10 cellular contexts compared by ENCODE assay signal in genomic region chr3:172449468-172450149, GRCh38. TPM values are rescaled to one million over a fixed set of nuclear protein-coding genes. Genes with fewer than 3 reads are reported as not detected.
DNase-seq lines count a peak whose midpoint lies in the region; ATAC-seq and TF ChIP-seq lines count a peak whose summit lies in the region.
"Had no signal": no experiment of that assay in that cellular context is flagged by ENCODE, and none has a peak within 500 bp of the region (broad histone marks: within the 10 kb centered on the region; RNA-seq: fewer than 3 reads in every experiment).

No MANE protein-coding gene starts in this region.

- intact Hi-C loops in HCT116 (cut with micrococcal nuclease) = no loop called here
- intact Hi-C loops in CD4-positive, alpha-beta T cell (cut with DNase I, micrococcal nuclease) = no loop called here

- H3K27ac Mint-ChIP-seq in brain = no peak overlapping the region
- H3K27ac Mint-ChIP-seq in CD4-positive, alpha-beta T cell = no peak overlapping the region

- H3K27me3 ChIP-seq in HCT116 (ENCODE audit: insufficient read depth, low read length) = no peaks in the 10 kb centered on the region
- peaks cover 71% of the 10 kb centered on the region for H3K27me3 ChIP-seq in CD4-positive, alpha-beta T cell (ENCODE audit: control insufficient read depth, insufficient read depth, low read length)

- H3K36me3 ChIP-seq in HCT116 (ENCODE audit: control insufficient read depth in 1 of 2, insufficient read depth in 2 of 2, low read length in 2 of 2) = no peaks in the 10 kb centered on the region

- H2AFZ ChIP-seq in HCT116 (ENCODE audit: low read depth, low read length, poor library complexity, severe bottlenecking) = no peak overlapping the region

- no peak for TF ChIP-seq POLR2A in HCT116 (IDR thresholded peaks at IDR 0.05; ENCODE audit: borderline replicate concordance, extremely low read depth, insufficient read depth, insufficient read length)

- no TSS peak for BruUV-seq in HCT116 (replicated peaks; lab: Mats Ljungman, UMichigan)

- H3K36me3 Mint-ChIP-seq in brain = no peaks in the 10 kb centered on the region
- no peaks in the 10 kb centered on the region for H3K36me3 Mint-ChIP-seq in CD4-positive, alpha-beta T cell (ENCODE audit: low read depth)

- no peak overlapping the region for H3K4me3 ChIP-seq in HCT116 (replicated peaks in 1 of 2; ENCODE audit: low read depth in 1 of 2, low read length in 2 of 2)

- no peaks in the 10 kb centered on the region for H3K9me3 ChIP-seq in HCT116 (ENCODE audit: control insufficient read depth in 1 of 2, insufficient read depth in 1 of 2, low read depth in 1 of 2, low read length in 2 of 2)
- no peaks in the 10 kb centered on the region for H3K9me3 ChIP-seq in CD4-positive, alpha-beta T cell (ENCODE audit: control insufficient read depth, low read length)

- no peak overlapping the region for H3K9ac ChIP-seq in HCT116 (ENCODE audit: low read length)

- in situ Hi-C loops in ACHN (cut with HindIII; ENCODE audit: low pct_ligation_motif_present, low pct_unique_long_range_greater_than_20kb, low sequenced_read_pairs) = no loop called here

- ATAC-seq in HCT116 (no peak), left lobe of liver (peak; percentile 65), GM19328 (IDR thresholded peaks at IDR 0.05; ENCODE audit: unreplicated experiment) (no peak)
- no peak for ATAC-seq in CD4-positive, alpha-beta T cell (ENCODE audit: poor library complexity)

- no peak overlapping the region for H3K4me2 ChIP-seq in HCT116 (ENCODE audit: low read length)

- H4K20me1 ChIP-seq in HCT116 (ENCODE audit: insufficient read depth) = no peaks in the 10 kb centered on the region

- DNase-seq in ACHN = peak; percentile 49
- DNase-seq in HCT116 (ENCODE audit: low read depth, low spot score) = no peak
- no peak for DNase-seq in left lobe of liver (ENCODE audit: low spot score)
- DNase-seq in NCI-H146 (lab: John Stamatoyannopoulos, UW) = no peak
- no peak for DNase-seq in CD4-positive, alpha-beta T cell
- DNase-seq in NCI-H1105 (lab: John Stamatoyannopoulos, UW) = no peak
- DNase-seq: stimulated activated CD4-positive, alpha-beta T cell treated with anti-CD3 and anti-CD28 coated beads, Interleukin-4, amount 100 ng/mL, for 4 hours had no signal

- no peaks in the 10 kb centered on the region for H3K9me2 ChIP-seq in HCT116 (ENCODE audit: insufficient read depth)

- H3K4me1 Mint-ChIP-seq in brain = peaks cover 32% of the 10 kb centered on the region
- H3K4me1 Mint-ChIP-seq in CD4-positive, alpha-beta T cell (ENCODE audit: low read depth) = peaks cover 32% of the 10 kb centered on the region

- RAD21 ChIA-PET in HCT116 (lab: Charles Lee; ENCODE audit: low non-redundant PET in 1 of 2, low total read pairs in 2 of 2, uncharacterized antibody in 2 of 2, unreplicated experiment in 2 of 2) = no interaction called here

- TF ChIP-seq CTCF in HCT116 (IDR thresholded peaks at IDR 0.05 in 2 of 3, conservative IDR thresholded peaks at IDR 0.05 in 1 of 3; ENCODE audit: borderline replicate concordance in 1 of 3, insufficient read depth in 1 of 3, low read depth in 2 of 3, low read length in 2 of 3) = no peak
- peak in 1 of 2 experiments; percentile 28 for TF ChIP-seq CTCF in brain (conservative IDR thresholded peaks at IDR 0.05)
- TF ChIP-seq CTCF in CD4-positive, alpha-beta T cell (IDR thresholded peaks at IDR 0.05) = no peak

- H3K4me1 ChIP-seq in HCT116 (ENCODE audit: control insufficient read depth in 1 of 2, insufficient read depth in 2 of 2, low read length in 2 of 2) = no peaks in the 10 kb centered on the region

- H3K4me3 Mint-ChIP-seq in brain = peak overlapping the region; percentile 69 to 81 (median 75)
- no peak overlapping the region for H3K4me3 Mint-ChIP-seq in CD4-positive, alpha-beta T cell

- H3K27me3 Mint-ChIP-seq in brain = peaks cover 82% of the 10 kb centered on the region
- peaks cover 91% of the 10 kb centered on the region for H3K27me3 Mint-ChIP-seq in CD4-positive, alpha-beta T cell

- CTCF ChIA-PET in HCT116 (lab: Charles Lee) = no interaction called here
- CTCF ChIA-PET in CD4-positive, alpha-beta T cell (lab: Charles Lee) = no interaction called here

- no peaks in the 10 kb centered on the region for H3K79me2 ChIP-seq in HCT116 (ENCODE audit: insufficient read depth, low read length)

- POLR2A ChIA-PET in HCT116 (lab: Charles Lee) = no interaction called here
- POLR2A ChIA-PET in CD4-positive, alpha-beta T cell (lab: Charles Lee) = no interaction called here

- H3K9me3 Mint-ChIP-seq in brain = peaks cover 0 to 18% (median 6%) of the 10 kb centered on the region in 5 experiments
- H3K9me3 Mint-ChIP-seq in CD4-positive, alpha-beta T cell = no peaks in the 10 kb centered on the region

- no peak overlapping the region for H3K27ac ChIP-seq in HCT116 (ENCODE audit: low read depth, low read length)
- H3K27ac ChIP-seq in CD4-positive, alpha-beta T cell (ENCODE audit: low read depth, low read length) = no peak overlapping the region
- H3K27ac ChIP-seq: epithelial cell of prostate had no signal

- TF ChIP-seq RAD21 in HCT116 (IDR thresholded peaks at IDR 0.05; ENCODE audit: low read depth) = no peak

TF ChIP-seq in HCT116, 20 proteins besides CTCF, POLR2A, EP300 and RAD21:
- no peak for TF ChIP-seq JUND (IDR thresholded peaks at IDR 0.05)
- TF ChIP-seq REST (IDR thresholded peaks at IDR 0.05; ENCODE audit: low read depth) = peak; percentile 47
- TF ChIP-seq ZBTB33 (IDR thresholded peaks at IDR 0.05; ENCODE audit: extremely low read depth, insufficient replicate concordance, low read length) = no peak
- no peak for TF ChIP-seq SP1 (IDR thresholded peaks at IDR 0.05; ENCODE audit: low read depth)
- TF ChIP-seq SRF (IDR thresholded peaks at IDR 0.05; ENCODE audit: low read depth) = no peak
- no peak for TF ChIP-seq CEBPB (IDR thresholded peaks at IDR 0.05; ENCODE audit: low read depth)

RNA-seq across cellular contexts. Expression of gene GHSR, which starts 1.4 kb away (rescaled TPM):
- not detected for total RNA-seq in HCT116 (2021; ENCODE audit: unreplicated experiment)
- polyA plus RNA-seq in HCT116 (2012) = not detected in 2 replicates
- polyA plus RNA-seq in brain (ENCODE audit: insufficient read depth, low read depth, low replicate concordance) = not detected
- not detected for total RNA-seq in left lobe of liver
- total RNA-seq in CD4-positive, alpha-beta T cell = not detected
